Comparison of ENCODE assay signal across 8 cellular contexts in genomic region chr22:20531404-20532181, GRCh38. TPM values are rescaled to one million over a fixed set of nuclear protein-coding genes. Genes with fewer than 3 reads are reported as not detected.
DNase-seq lines count a peak whose midpoint lies in the region; ATAC-seq and TF ChIP-seq lines count a peak whose summit lies in the region.

No MANE protein-coding gene starts in this region.

- TF ChIP-seq CTCF in WTC11 (IDR thresholded peaks at IDR 0.05): no peak

- peak overlapping the region; percentile 84 for H3K27ac Mint-ChIP-seq in WTC11

- peaks cover 21% of the 10 kb centered on the region for H3K36me3 Mint-ChIP-seq in WTC11

- H3K27me3 Mint-ChIP-seq in WTC11 (ENCODE audit: low read depth): no peaks in the 10 kb centered on the region; the same call in 1 of the 2 replicates

- H3K4me3 Mint-ChIP-seq in WTC11: no peak overlapping the region

- CTCF ChIA-PET in WTC11 (lab: Charles Lee): interaction anchor here (1.0 to 2.9 kb wide), 5 partner anchors 13 to 113 kb away, joined by 3 to 14 read pairs (median 4); no protein-coding TSS in a partner anchor

- intact Hi-C loops in head of caudate nucleus (cut with DNase I): no loop called here
- intact Hi-C loops in posterior cingulate gyrus (cut with DNase I): no loop called here

- POLR2A ChIA-PET in WTC11 (lab: Charles Lee): no interaction called here

- ATAC-seq in WTC11: peak; percentile 86
- ATAC-seq in GM21576 (IDR thresholded peaks at IDR 0.05; ENCODE audit: unreplicated experiment): no peak

- peaks cover 35% of the 10 kb centered on the region for H3K4me1 Mint-ChIP-seq in WTC11

- peak; percentile 25 for DNase-seq in NCI-H2171 treated with DMSO at 0.1 percent for 48 hours (lab: John Stamatoyannopoulos, UW)
- no peak for DNase-seq in NCI-H2171 (lab: John Stamatoyannopoulos, UW)
- DNase-seq in WTC11 (ENCODE audit: low spot score): peak; percentile 23
- DNase-seq in head of caudate nucleus: peak; percentile 53 to 94 (median 81)
- peak; percentile 55 to 93 (median 62) for DNase-seq in posterior cingulate gyrus
- no peak for DNase-seq in activated CD8-positive, alpha-beta memory T cell treated with anti-CD3 and anti-CD28 coated beads, Interleukin-2, amount 50 U/mL, for 48 hours
- DNase-seq in OCI-M1 (lab: John Stamatoyannopoulos, UW): no peak

- peaks cover 6% of the 10 kb centered on the region for H3K9me3 Mint-ChIP-seq in WTC11

TF ChIP-seq in WTC11, 78 proteins besides CTCF, POLR2A, EP300 and RAD21:
- peak; percentile 42; the same call in 1 of the 2 replicates for TF ChIP-seq ETV6 (CRISPR knock-in tag; IDR thresholded peaks at IDR 0.05)
- no peak for TF ChIP-seq CBFB (CRISPR knock-in tag; IDR thresholded peaks at IDR 0.05; ENCODE audit: low read depth)

RNA-seq across cellular contexts. Expression of gene MED15, which starts 24.2 kb away (rescaled TPM):
- 60.9 to 67.7 TPM (median 62.6 TPM) in 3 replicates for total RNA-seq in WTC11 (2021)

RNA-seq across cellular contexts. Expression of gene KLHL22, which starts 36.0 kb away (rescaled TPM):
- total RNA-seq in WTC11 (2021): 9.9 to 15.7 TPM (median 12.1 TPM) in 3 replicates

Comparison
In these comparisons a context has a peak if more than half of its experiments do, and no peak if none do; other contexts are left out.
1. DNase-seq: peak in NCI-H2171 treated with DMSO at 0.1 percent for 48 hours (single experiment), WTC11 (single experiment), head of caudate nucleus (42 of 42) and posterior cingulate gyrus (10 of 10); none in NCI-H2171 (single experiment), activated CD8-positive, alpha-beta memory T cell treated with anti-CD3 and anti-CD28 coated beads, Interleukin-2, amount 50 U/mL, for 48 hours (single experiment) and OCI-M1 (single experiment).